In the genomic region with DNA sequence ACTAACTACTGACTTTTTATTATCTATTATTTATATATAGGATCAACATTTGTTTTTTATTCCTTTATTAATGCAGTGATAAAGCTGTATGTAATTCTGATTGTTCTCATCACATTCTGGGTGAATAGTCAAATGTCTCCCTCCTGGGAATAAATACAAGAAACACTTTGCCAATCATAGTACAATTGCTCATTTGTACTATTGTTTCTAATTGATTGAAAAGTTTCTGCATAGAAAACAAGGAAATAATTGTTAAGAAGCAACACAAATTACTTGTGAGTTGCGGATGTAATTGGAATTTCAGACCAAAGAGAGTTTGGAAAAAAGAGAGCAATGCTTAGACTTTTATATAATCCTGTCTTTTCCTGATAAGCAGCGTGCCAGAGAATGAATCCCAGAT, we compare ENCODE assay signal across 25 cellular contexts.
"Had no signal": no experiment of that assay in that cellular context is flagged by ENCODE, and none has a peak within 500 bp of the region (broad histone marks: within the 10 kb centered on the region; RNA-seq: fewer than 3 reads in every experiment).

No MANE protein-coding gene starts in this region.

- DNase-seq: activated CD4-positive, alpha-beta T cell treated with anti-CD3 and anti-CD28 coated beads, Interleukin-2, amount 10 ng/mL, durations not matched to agents 7 days and 5 days; activated CD4-positive, alpha-beta T cell treated with anti-CD3 and anti-CD28 coated beads, Interleukin-2, amount 50 U/mL, for 48 hours; activated CD8-positive, alpha-beta memory T cell treated with anti-CD3 and anti-CD28 coated beads, Interleukin-2, amount 50 U/mL, for 4 hours; activated effector memory CD4-positive, alpha-beta T cell treated with Interleukin-2 at 50 U/mL for 16 hours; activated naive CD4-positive, alpha-beta T cell treated with anti-CD3 and anti-CD28 coated beads, Interleukin-2, amount 10 ng/mL, durations not matched to agents 7 days and 5 days; activated naive CD8-positive, alpha-beta T cell treated with anti-CD3 and anti-CD28 coated beads for 36 hours; activated T-cell treated with anti-CD3 and anti-CD28 coated beads for 4 hours; activated T-cell treated with anti-CD3 and anti-CD28 coated beads, Interleukin-2, amount 50 U/mL, for 4 hours; amygdala; MM.1S; MV-4-11; NCI-H1092; NCI-H1436 treated with DMSO at 0.1 percent for 48 hours; NCI-H1694 treated with DMSO at 0.1 percent for 48 hours; NCI-H2029; NCI-H345; NCI-H526; NCI-H748 treated with DMSO at 0.1 percent for 48 hours; NK-92 treated with Interleukin-12 subunit alpha and Interleukin-12 subunit beta, amount 100 ng/mL, for 24 hours; PC-3; Peyer's patch; RPMI8226; SHP77 treated with DMSO at 0.1 percent for 48 hours; T1000 had no signal

- H3K27ac Mint-ChIP-seq: activated CD4-positive, alpha-beta T cell treated with anti-CD3 and anti-CD28 coated beads, Interleukin-2, amount 10 ng/mL, durations not matched to agents 7 days and 5 days; activated naive CD4-positive, alpha-beta T cell treated with anti-CD3 and anti-CD28 coated beads, Interleukin-2, amount 10 ng/mL, durations not matched to agents 7 days and 5 days; activated naive CD8-positive, alpha-beta T cell treated with anti-CD3 and anti-CD28 coated beads for 36 hours; activated T-helper 1 cell treated with anti-CD3 and anti-CD28 coated beads, Interleukin-12 subunit alpha, Interleukin-12 subunit beta, Interleukin-2, Interleukin-4 antibody, amounts not matched to agents 30 ng/mL and 10 ng/mL and 1 ng/mL, durations not matched to agents 14 hours and 24 hours and 36 hours had no signal

- H3K4me3 Mint-ChIP-seq: activated CD4-positive, alpha-beta T cell treated with anti-CD3 and anti-CD28 coated beads, Interleukin-2, amount 10 ng/mL, durations not matched to agents 7 days and 5 days; activated naive CD4-positive, alpha-beta T cell treated with anti-CD3 and anti-CD28 coated beads, Interleukin-2, amount 10 ng/mL, durations not matched to agents 7 days and 5 days; activated naive CD8-positive, alpha-beta T cell treated with anti-CD3 and anti-CD28 coated beads for 36 hours; activated T-cell treated with anti-CD3 and anti-CD28 coated beads, Interleukin-2, amount 50 U/mL, for 4 hours; activated T-helper 1 cell treated with anti-CD3 and anti-CD28 coated beads, Interleukin-12 subunit alpha, Interleukin-12 subunit beta, Interleukin-2, Interleukin-4 antibody, amounts not matched to agents 30 ng/mL and 10 ng/mL and 1 ng/mL, durations not matched to agents 14 hours and 24 hours and 36 hours had no signal

- H3K36me3 Mint-ChIP-seq: activated naive CD4-positive, alpha-beta T cell treated with anti-CD3 and anti-CD28 coated beads, Interleukin-2, amount 10 ng/mL, durations not matched to agents 7 days and 5 days; activated naive CD8-positive, alpha-beta T cell treated with anti-CD3 and anti-CD28 coated beads for 36 hours had no signal

- H3K4me1 Mint-ChIP-seq: activated CD4-positive, alpha-beta T cell treated with anti-CD3 and anti-CD28 coated beads, Interleukin-2, amount 10 ng/mL, durations not matched to agents 7 days and 5 days; activated naive CD4-positive, alpha-beta T cell treated with anti-CD3 and anti-CD28 coated beads, Interleukin-2, amount 10 ng/mL, durations not matched to agents 7 days and 5 days; activated naive CD8-positive, alpha-beta T cell treated with anti-CD3 and anti-CD28 coated beads for 36 hours had no signal

- H3K27me3 Mint-ChIP-seq: activated CD4-positive, alpha-beta T cell treated with anti-CD3 and anti-CD28 coated beads, Interleukin-2, amount 10 ng/mL, durations not matched to agents 7 days and 5 days; activated naive CD4-positive, alpha-beta T cell treated with anti-CD3 and anti-CD28 coated beads, Interleukin-2, amount 10 ng/mL, durations not matched to agents 7 days and 5 days; activated naive CD8-positive, alpha-beta T cell treated with anti-CD3 and anti-CD28 coated beads for 36 hours had no signal
